ENCODE assay signal across 20 cellular contexts in the genomic region with DNA sequence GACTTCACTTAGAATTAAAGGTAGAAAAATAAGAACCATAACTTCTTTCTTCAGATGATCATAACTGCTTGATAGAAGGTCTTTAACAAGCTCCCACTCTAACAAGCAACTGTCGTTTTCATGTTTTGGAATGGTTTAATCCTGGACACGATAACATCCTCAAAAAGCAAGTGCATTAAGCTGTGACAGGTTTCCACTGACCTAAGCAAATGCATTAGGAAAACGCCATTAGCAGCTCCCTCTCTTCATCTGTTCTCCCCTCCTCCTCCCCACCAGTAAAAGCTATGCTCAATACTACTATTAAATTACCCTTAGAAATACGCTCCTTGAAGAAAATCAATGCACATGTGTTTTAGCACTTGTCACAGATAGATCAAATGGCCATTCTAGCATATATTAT.
"Had no signal": no experiment of that assay in that cellular context is flagged by ENCODE, and none has a peak within 500 bp of the region (broad histone marks: within the 10 kb centered on the region; RNA-seq: fewer than 3 reads in every experiment).

No MANE protein-coding gene starts in this region.

- H3K4me2 ChIP-seq: SK-N-SH had no signal

- H3K4me3 ChIP-seq: MG63 had no signal

- H3K27ac ChIP-seq: RWPE1 had no signal

- H3K9me3 ChIP-seq: MG63, SK-N-SH had no signal

- H3K9ac ChIP-seq: SK-N-SH had no signal

- ATAC-seq: HepG2, T-cell had no signal

- FAIRE-seq: HepG2 had no signal

- DNase-seq: Karpas-422, KG1, MG63, NCI-H1092 treated with DMSO at 0.1 percent for 48 hours, NCI-H1417, NCI-H1436 treated with DMSO at 0.1 percent for 48 hours, NCI-H1694, NCI-H187 treated with DMSO at 0.1 percent for 48 hours, NCI-H2029 treated with DMSO at 0.1 percent for 48 hours, NCI-H2171, NCI-H226, NCI-H446, NCI-H510A, NCI-H526, SHP77, SK-N-SH, SW 1271, T-cell had no signal

- H3K36me3 ChIP-seq: MG63 had no signal
